Comparison of ENCODE assay signal across 9 cellular contexts in genomic region chr9:86405926-86406325, GRCh38. TPM values are rescaled to one million over a fixed set of nuclear protein-coding genes. Genes with fewer than 3 reads are reported as not detected.
DNase-seq lines count a peak whose midpoint lies in the region; ATAC-seq, FAIRE-seq and TF ChIP-seq lines count a peak whose summit lies in the region.
"Had no signal": no experiment of that assay in that cellular context is flagged by ENCODE, and none has a peak within 500 bp of the region (broad histone marks: within the 10 kb centered on the region; RNA-seq: fewer than 3 reads in every experiment).

No MANE protein-coding gene starts in this region.

- H3K27me3 Mint-ChIP-seq in activated naive CD4-positive, alpha-beta T cell treated with anti-CD3 and anti-CD28 coated beads, Interleukin-2, amount 50 U/mL, for 24 hours, result peaks cover 12% of the 10 kb centered on the region

- FAIRE-seq in urothelium cell line (lab: Jason Lieb, UNC), result no peak
- FAIRE-seq: TTC549 had no signal

- no peaks in the 10 kb centered on the region for H3K9me3 Mint-ChIP-seq in activated naive CD4-positive, alpha-beta T cell treated with anti-CD3 and anti-CD28 coated beads, Interleukin-2, amount 50 U/mL, for 24 hours

- peak overlapping the region; percentile 59 for H3K4me3 Mint-ChIP-seq in activated naive CD4-positive, alpha-beta T cell treated with anti-CD3 and anti-CD28 coated beads, Interleukin-2, amount 50 U/mL, for 24 hours

- TF ChIP-seq CTCF in astrocyte of the spinal cord (IDR thresholded peaks at IDR 0.05; ENCODE audit: low read depth, low read length) (no peak), lower lobe of right lung (IDR thresholded peaks at IDR 0.05) (no peak)

- H3K27me3 ChIP-seq in lower lobe of right lung (ENCODE audit: low read depth), result no peaks in the 10 kb centered on the region

- H3K4me1 ChIP-seq in lower lobe of right lung, result peaks cover 31% of the 10 kb centered on the region

- intact Hi-C loops in lower lobe of right lung (cut with DNase I), result no loop called here

- in situ Hi-C loops in astrocyte of the spinal cord (cut with HindIII; ENCODE audit: low sequenced_read_pairs), result no loop called here

- H3K4me3 ChIP-seq in astrocyte of the spinal cord (ENCODE audit: low read depth, low read length) (no peak overlapping the region), lower lobe of right lung (no peak overlapping the region)

- H3K36me3 ChIP-seq in lower lobe of right lung, result no peaks in the 10 kb centered on the region

- H3K36me3 Mint-ChIP-seq in activated naive CD4-positive, alpha-beta T cell treated with anti-CD3 and anti-CD28 coated beads, Interleukin-2, amount 50 U/mL, for 24 hours, result no peaks in the 10 kb centered on the region

- H3K27ac Mint-ChIP-seq in activated naive CD4-positive, alpha-beta T cell treated with anti-CD3 and anti-CD28 coated beads, Interleukin-2, amount 50 U/mL, for 24 hours, result peak overlapping the region; percentile 87

- ATAC-seq in lower lobe of right lung (peak; percentile 60 to 62), HG02642 (IDR thresholded peaks at IDR 0.05; ENCODE audit: poor library complexity, unreplicated experiment) (no peak)

- no peak overlapping the region for H3K27ac ChIP-seq in lower lobe of right lung

- H3K9me3 ChIP-seq in lower lobe of right lung, result no peaks in the 10 kb centered on the region

- DNase-seq in activated naive CD4-positive, alpha-beta T cell treated with anti-CD3 and anti-CD28 coated beads, Interleukin-2, amount 50 U/mL, for 16 hours, result no peak
- DNase-seq in astrocyte of the spinal cord (ENCODE audit: low read depth, low spot score) (peak; percentile 95), lower lobe of right lung (no peak), urothelium cell line (ENCODE audit: low spot score) (peak; percentile 57), NCI-H146 (lab: John Stamatoyannopoulos, UW) (no peak), COLO668 (lab: John Stamatoyannopoulos, UW; ENCODE audit: unreplicated experiment) (no peak)

- peaks cover 29% of the 10 kb centered on the region for H3K4me1 Mint-ChIP-seq in activated naive CD4-positive, alpha-beta T cell treated with anti-CD3 and anti-CD28 coated beads, Interleukin-2, amount 50 U/mL, for 24 hours

RNA-seq across cellular contexts. Expression of gene TUT7, which starts 51.7 kb away (rescaled TPM):
- total RNA-seq in lower lobe of right lung, result 37.7 TPM

Comparison
In these comparisons a context has a peak if more than half of its experiments do, and no peak if none do; other contexts are left out.
1. DNase-seq: peak in astrocyte of the spinal cord (single experiment) and urothelium cell line (single experiment); none in activated naive CD4-positive, alpha-beta T cell treated with anti-CD3 and anti-CD28 coated beads, Interleukin-2, amount 50 U/mL, for 16 hours (single experiment), lower lobe of right lung (single experiment), NCI-H146 (single experiment) and COLO668 (single experiment).